8 cellular contexts compared by ENCODE assay signal in the genomic region with DNA sequence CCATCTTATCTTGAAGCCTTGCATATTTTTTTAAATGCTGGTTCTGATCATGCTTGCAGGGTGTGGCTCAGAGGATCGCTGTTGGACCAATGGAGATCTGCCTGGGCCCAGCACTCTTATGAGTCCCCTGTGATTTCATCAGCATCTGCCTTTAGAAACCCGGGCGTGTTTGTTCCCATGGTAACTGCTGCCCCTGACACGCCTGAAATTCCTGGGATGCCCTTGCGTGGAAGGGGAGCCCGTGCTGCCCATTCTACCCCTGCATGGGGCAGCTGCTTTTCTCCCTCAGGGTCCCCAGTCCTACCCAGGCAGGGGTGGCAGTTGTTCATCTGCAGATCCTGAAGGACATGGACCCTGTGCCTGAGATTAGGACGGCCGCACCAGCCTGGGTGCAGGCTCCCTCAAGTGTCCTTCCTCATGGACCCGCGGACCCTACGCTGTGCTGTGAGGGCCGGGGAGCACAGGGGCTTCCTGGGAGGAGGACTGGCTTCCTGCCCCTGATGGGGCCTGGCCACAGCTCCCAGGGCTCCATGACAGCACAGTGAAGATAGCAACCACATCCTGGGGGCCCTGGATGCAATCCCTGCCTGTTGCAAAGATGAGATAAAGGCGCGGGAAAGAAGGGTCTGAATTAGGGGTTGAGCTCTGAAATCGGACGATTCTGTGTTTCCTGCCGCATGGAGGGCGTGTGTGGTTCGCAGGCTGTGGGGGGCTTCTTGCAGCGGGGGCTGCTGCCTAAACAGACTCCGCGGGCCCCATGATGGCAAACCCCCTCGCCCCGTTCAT.
A peak's percentile ranks its signal among the peaks of the same experiment; 100 is the strongest.
DNase-seq lines count a peak whose midpoint lies in the region; ATAC-seq and TF ChIP-seq lines count a peak whose summit lies in the region.

No MANE protein-coding gene starts in this region.

- H3K4me3 ChIP-seq in sigmoid colon, result peak overlapping the region; percentile 34 to 63 (median 54)

- POLR2A ChIA-PET in activated CD4-positive, alpha-beta memory T cell treated with anti-CD3 and anti-CD28 coated beads, Interleukin-2, amount 10 ng/mL, durations not matched to agents 7 days and 5 days (lab: Charles Lee), result no interaction called here

- TF ChIP-seq CTCF in glutamatergic neuron (IDR thresholded peaks at IDR 0.05; ENCODE audit: partially characterized antibody, unreplicated experiment) (no peak), sigmoid colon (IDR thresholded peaks at IDR 0.05) (no peak)

- no peaks in the 10 kb centered on the region for H3K9me3 ChIP-seq in sigmoid colon

- peak overlapping the region; percentile 84 for H3K4me3 Mint-ChIP-seq in activated naive CD4-positive, alpha-beta T cell treated with anti-CD3 and anti-CD28 coated beads, Interleukin-2, amount 50 U/mL, for 24 hours
- H3K4me3 Mint-ChIP-seq in activated CD4-positive, alpha-beta memory T cell treated with anti-CD3 and anti-CD28 coated beads, Interleukin-2, amount 10 ng/mL, durations not matched to agents 7 days and 5 days, result peak overlapping the region; percentile 59
- H3K4me3 Mint-ChIP-seq in glutamatergic neuron (ENCODE audit: unreplicated experiment), result peak overlapping the region; percentile 71

- CTCF ChIA-PET in activated CD4-positive, alpha-beta memory T cell treated with anti-CD3 and anti-CD28 coated beads, Interleukin-2, amount 10 ng/mL, durations not matched to agents 7 days and 5 days (lab: Charles Lee), result no interaction called here

- peaks cover 28% of the 10 kb centered on the region for H3K4me1 Mint-ChIP-seq in activated naive CD4-positive, alpha-beta T cell treated with anti-CD3 and anti-CD28 coated beads, Interleukin-2, amount 50 U/mL, for 24 hours
- H3K4me1 Mint-ChIP-seq in activated CD4-positive, alpha-beta memory T cell treated with anti-CD3 and anti-CD28 coated beads, Interleukin-2, amount 10 ng/mL, durations not matched to agents 7 days and 5 days, result peaks cover 21% of the 10 kb centered on the region
- H3K4me1 Mint-ChIP-seq in glutamatergic neuron (ENCODE audit: low read depth, unreplicated experiment), result peaks cover 33% of the 10 kb centered on the region

- no peak overlapping the region for H3K27ac Mint-ChIP-seq in activated naive CD4-positive, alpha-beta T cell treated with anti-CD3 and anti-CD28 coated beads, Interleukin-2, amount 50 U/mL, for 24 hours
- no peak overlapping the region for H3K27ac Mint-ChIP-seq in activated CD4-positive, alpha-beta memory T cell treated with anti-CD3 and anti-CD28 coated beads, Interleukin-2, amount 10 ng/mL, durations not matched to agents 7 days and 5 days
- H3K27ac Mint-ChIP-seq in glutamatergic neuron (ENCODE audit: unreplicated experiment), result peak overlapping the region; percentile 94

- H3K27me3 ChIP-seq in sigmoid colon, result no peaks in the 10 kb centered on the region

- no peak for DNase-seq in activated naive CD4-positive, alpha-beta T cell (lab: John Stamatoyannopoulos, UW)
- peak; percentile 22 for DNase-seq in activated CD4-positive, alpha-beta memory T cell treated with anti-CD3 and anti-CD28 coated beads, Interleukin-2, amount 10 ng/mL, durations not matched to agents 7 days and 5 days
- DNase-seq in glutamatergic neuron (peak; percentile 57), sigmoid colon (peak; percentile 67), SHP77 treated with DMSO at 0.1 percent for 48 hours (lab: John Stamatoyannopoulos, UW) (no peak)

- no peak for TF ChIP-seq EP300 in sigmoid colon (IDR thresholded peaks at IDR 0.05)

- ATAC-seq in HG03135 (IDR thresholded peaks at IDR 0.05; ENCODE audit: unreplicated experiment) (no peak), GM21529 (IDR thresholded peaks at IDR 0.05; ENCODE audit: unreplicated experiment) (no peak)

- H3K36me3 ChIP-seq in sigmoid colon, result no peaks in the 10 kb centered on the region

- H3K9me3 Mint-ChIP-seq in activated naive CD4-positive, alpha-beta T cell treated with anti-CD3 and anti-CD28 coated beads, Interleukin-2, amount 50 U/mL, for 24 hours, result no peaks in the 10 kb centered on the region
- H3K9me3 Mint-ChIP-seq in activated CD4-positive, alpha-beta memory T cell treated with anti-CD3 and anti-CD28 coated beads, Interleukin-2, amount 10 ng/mL, durations not matched to agents 7 days and 5 days, result no peaks in the 10 kb centered on the region
- peaks cover 10% of the 10 kb centered on the region for H3K9me3 Mint-ChIP-seq in glutamatergic neuron (ENCODE audit: unreplicated experiment)

- intact Hi-C loops in sigmoid colon (cut with DNase I), result loop anchor here (5.0 kb wide), 2 partner anchors 265 to 790 kb away; no protein-coding TSS in a partner anchor

- 41 to 80% methylated on average over 24 of the region's 24 CpGs for WGBS in sigmoid colon, 2 donors

- H3K27me3 Mint-ChIP-seq in activated naive CD4-positive, alpha-beta T cell treated with anti-CD3 and anti-CD28 coated beads, Interleukin-2, amount 50 U/mL, for 24 hours, result no peaks in the 10 kb centered on the region
- peaks cover 2% of the 10 kb centered on the region for H3K27me3 Mint-ChIP-seq in activated CD4-positive, alpha-beta memory T cell treated with anti-CD3 and anti-CD28 coated beads, Interleukin-2, amount 10 ng/mL, durations not matched to agents 7 days and 5 days
- H3K27me3 Mint-ChIP-seq in glutamatergic neuron (ENCODE audit: unreplicated experiment), result peaks cover 9% of the 10 kb centered on the region

- H3K4me1 ChIP-seq in sigmoid colon, result peaks cover 0 to 17% (median 11%) of the 10 kb centered on the region in 4 donors

- no peak for TF ChIP-seq POLR2A in sigmoid colon (IDR thresholded peaks at IDR 0.05)

- peaks cover under 1% of the 10 kb centered on the region for H3K36me3 Mint-ChIP-seq in activated naive CD4-positive, alpha-beta T cell treated with anti-CD3 and anti-CD28 coated beads, Interleukin-2, amount 50 U/mL, for 24 hours
- H3K36me3 Mint-ChIP-seq in activated CD4-positive, alpha-beta memory T cell treated with anti-CD3 and anti-CD28 coated beads, Interleukin-2, amount 10 ng/mL, durations not matched to agents 7 days and 5 days (ENCODE audit: low read depth), result no peaks in the 10 kb centered on the region
- H3K36me3 Mint-ChIP-seq in glutamatergic neuron (ENCODE audit: unreplicated experiment), result no peaks in the 10 kb centered on the region

- peak overlapping the region in 2 of 4 donors; percentile 24 to 39 for H3K27ac ChIP-seq in sigmoid colon

Comparison
In these comparisons a context has a peak if more than half of its experiments do, and no peak if none do; other contexts are left out.
1. DNase-seq: peak in activated CD4-positive, alpha-beta memory T cell treated with anti-CD3 and anti-CD28 coated beads, Interleukin-2, amount 10 ng/mL, durations not matched to agents 7 days and 5 days (single experiment), glutamatergic neuron (single experiment) and sigmoid colon (single experiment); none in activated naive CD4-positive, alpha-beta T cell (0 of 4) and SHP77 treated with DMSO at 0.1 percent for 48 hours (single experiment).
2. Peak in every context shown above with its lines, with median percentiles within 50 percentile points of each other: H3K4me3 Mint-ChIP-seq.